In genomic region chr4:113162089-113162488, GRCh38 we compare ENCODE assay signal across 23 cellular contexts.
A peak's percentile ranks its signal among the peaks of the same experiment; 100 is the strongest.
DNase-seq lines count a peak whose midpoint lies in the region; ATAC-seq and TF ChIP-seq lines count a peak whose summit lies in the region.
"Had no signal": no experiment of that assay in that cellular context is flagged by ENCODE, and none has a peak within 500 bp of the region (broad histone marks: within the 10 kb centered on the region; RNA-seq: fewer than 3 reads in every experiment).

No MANE protein-coding gene starts in this region.

- DNase-seq in GM23338 (ENCODE audit: low spot score) (no peak), adipocyte (ENCODE audit: low read depth) (no peak), foreskin melanocyte (peak; percentile 61), sciatic nerve (ENCODE audit: low spot score) (no peak), NCI-H2196 (lab: John Stamatoyannopoulos, UW; ENCODE audit: unreplicated experiment) (no peak), T-helper 2 cell (no peak), NCI-H82 treated with DMSO at 0.1 percent for 48 hours (lab: John Stamatoyannopoulos, UW; ENCODE audit: unreplicated experiment) (no peak)
- DNase-seq: activated CD4-positive, alpha-beta T cell treated with anti-CD3 and anti-CD28 coated beads for 36 hours; activated effector memory CD4-positive, alpha-beta T cell treated with anti-CD3 and anti-CD28 coated beads, Interleukin-2, amount 50 U/mL, for 16 hours; C1 segment of cervical spinal cord; Caco-2; DMS79 treated with DMSO at 0.1 percent for 48 hours; effector memory CD4-positive, alpha-beta T cell; KBM-7; kidney; NCI-H1436 treated with DMSO at 0.1 percent for 48 hours; NCI-H2107; NCI-H510A; retina; SJCRH30; stimulated activated naive CD8-positive, alpha-beta T cell treated with anti-CD3 and anti-CD28 coated beads, Interleukin-15, Interleukin-2, amounts not matched to agents 100 U/mL and 50 U/mL, for 24 hours; tibial artery had no signal

- no peaks in the 10 kb centered on the region for H3F3A ChIP-seq in GM23338 (replicated peaks; ENCODE audit: low read depth)

- intact Hi-C loops in sciatic nerve (cut with DNase I): no loop called here

- H3K4me1 ChIP-seq in GM23338 (ENCODE audit: insufficient read depth) (no peaks in the 10 kb centered on the region), adipocyte (ENCODE audit: control insufficient read depth, insufficient read depth, low read length) (peaks cover 43% of the 10 kb centered on the region)
- H3K4me1 ChIP-seq: Caco-2 had no signal

- no peak overlapping the region for H3K4me3 ChIP-seq in GM23338
- H3K4me3 ChIP-seq in adipocyte (ENCODE audit: low read length): no peak overlapping the region
- H3K4me3 ChIP-seq: SJCRH30, tibial artery had no signal

- H3K27ac ChIP-seq in GM23338 (ENCODE audit: low read depth): no peak overlapping the region
- H3K27ac ChIP-seq: SJCRH30, tibial artery had no signal

- no peaks in the 10 kb centered on the region for H3K36me3 Mint-ChIP-seq in GM23338 (ENCODE audit: low read depth)

- H3K9me3 Mint-ChIP-seq in GM23338: no peaks in the 10 kb centered on the region

- no peaks in the 10 kb centered on the region for H3K27me3 ChIP-seq in GM23338 (ENCODE audit: insufficient read depth)
- no peaks in the 10 kb centered on the region for H3K27me3 ChIP-seq in adipocyte (replicated peaks; ENCODE audit: control insufficient read depth, insufficient read depth, low read length)
- H3K27me3 ChIP-seq: SJCRH30, tibial artery had no signal

- H3K36me3 ChIP-seq in GM23338 (ENCODE audit: insufficient read depth) (no peaks in the 10 kb centered on the region), adipocyte (ENCODE audit: control insufficient read depth, insufficient read depth, low read length, severe bottlenecking) (no peaks in the 10 kb centered on the region)
- H3K36me3 ChIP-seq: SJCRH30, tibial artery had no signal

- TF ChIP-seq CTCF in GM23338 (conservative IDR thresholded peaks at IDR 0.05; ENCODE audit: low read depth in 2 of 2): no peak

- peaks cover 10% of the 10 kb centered on the region for H3K4me1 Mint-ChIP-seq in GM23338
- H3K4me1 Mint-ChIP-seq: activated CD4-positive, alpha-beta T cell treated with anti-CD3 and anti-CD28 coated beads for 36 hours had no signal

- H3K27ac Mint-ChIP-seq in GM23338: peak overlapping the region; percentile 37; the same call in 1 of the 2 replicates
- H3K27ac Mint-ChIP-seq: activated CD4-positive, alpha-beta T cell treated with anti-CD3 and anti-CD28 coated beads for 36 hours had no signal

- H3K9ac ChIP-seq in adipocyte (ENCODE audit: low read length): peak overlapping the region; percentile 75

- H3K4me2 ChIP-seq in GM23338: no peak overlapping the region

- no peaks in the 10 kb centered on the region for H3K79me2 ChIP-seq in GM23338 (replicated peaks; ENCODE audit: insufficient read depth)

- no peaks in the 10 kb centered on the region for H4K20me1 ChIP-seq in GM23338 (replicated peaks; ENCODE audit: insufficient read depth)

- H3K9me2 ChIP-seq in GM23338 (ENCODE audit: insufficient read depth): no peaks in the 10 kb centered on the region

- no peaks in the 10 kb centered on the region for H3K9me3 ChIP-seq in adipocyte (ENCODE audit: control insufficient read depth, low read length)
- H3K9me3 ChIP-seq: Caco-2, SJCRH30, tibial artery had no signal

- H3K27me3 Mint-ChIP-seq in GM23338 (ENCODE audit: insufficient read depth, low read depth, poor library complexity): no peaks in the 10 kb centered on the region

- ATAC-seq in GM23338 (no peak), sciatic nerve (peak; percentile 60), GM18511 (IDR thresholded peaks at IDR 0.05; ENCODE audit: unreplicated experiment) (no peak)
- ATAC-seq: activated CD4-positive, alpha-beta T cell treated with anti-CD3 and anti-CD28 coated beads for 36 hours; stimulated activated naive CD8-positive, alpha-beta T cell treated with anti-CD3 and anti-CD28 coated beads, Interleukin-15, Interleukin-2, amounts not matched to agents 100 U/mL and 50 U/mL, for 24 hours had no signal

- no peak overlapping the region for H3K4me3 Mint-ChIP-seq in GM23338
- H3K4me3 Mint-ChIP-seq: activated CD4-positive, alpha-beta T cell treated with anti-CD3 and anti-CD28 coated beads for 36 hours had no signal

- H2AFZ ChIP-seq in GM23338: no peak overlapping the region

TF ChIP-seq in GM23338, 12 proteins besides CTCF, POLR2A, EP300 and RAD21 (continues in another document):
- no peak for TF ChIP-seq EZH2phosphoT487 (IDR thresholded peaks at IDR 0.05; ENCODE audit: unreplicated experiment)
- no peak for TF ChIP-seq CREB1 (CRISPR knock-in tag; IDR thresholded peaks at IDR 0.05; ENCODE audit: low read depth)
- TF ChIP-seq STAT1 (IDR thresholded peaks at IDR 0.05; ENCODE audit: unreplicated experiment): no peak
- TF ChIP-seq, protein P1, sequence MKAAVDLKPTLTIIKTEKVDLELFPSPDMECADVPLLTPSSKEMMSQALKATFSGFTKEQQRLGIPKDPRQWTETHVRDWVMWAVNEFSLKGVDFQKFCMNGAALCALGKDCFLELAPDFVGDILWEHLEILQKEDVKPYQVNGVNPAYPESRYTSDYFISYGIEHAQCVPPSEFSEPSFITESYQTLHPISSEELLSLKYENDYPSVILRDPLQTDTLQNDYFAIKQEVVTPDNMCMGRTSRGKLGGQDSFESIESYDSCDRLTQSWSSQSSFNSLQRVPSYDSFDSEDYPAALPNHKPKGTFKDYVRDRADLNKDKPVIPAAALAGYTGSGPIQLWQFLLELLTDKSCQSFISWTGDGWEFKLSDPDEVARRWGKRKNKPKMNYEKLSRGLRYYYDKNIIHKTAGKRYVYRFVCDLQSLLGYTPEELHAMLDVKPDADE (IDR thresholded peaks at IDR 0.05): no peak
- TF ChIP-seq ZNF114 (CRISPR knock-in tag; IDR thresholded peaks at IDR 0.05): no peak
- TF ChIP-seq REST (IDR thresholded peaks at IDR 0.05; ENCODE audit: unreplicated experiment): no peak
- no peak for TF ChIP-seq EZH2 (IDR thresholded peaks at IDR 0.05; ENCODE audit: low read depth, unreplicated experiment)
- TF ChIP-seq JUNB (IDR thresholded peaks at IDR 0.05; ENCODE audit: unreplicated experiment): no peak
- TF ChIP-seq ZNF331 (CRISPR knock-in tag; IDR thresholded peaks at IDR 0.05; ENCODE audit: low read depth): no peak
